28 cellular contexts compared by ENCODE assay signal in genomic region chr22:22920910-22921550, GRCh38. TPM values are rescaled to one million over a fixed set of nuclear protein-coding genes. Genes with fewer than 3 reads are reported as not detected.
DNase-seq lines count a peak whose midpoint lies in the region; ATAC-seq and TF ChIP-seq lines count a peak whose summit lies in the region.
"Had no signal": no experiment of that assay in that cellular context is flagged by ENCODE, and none has a peak within 500 bp of the region (broad histone marks: within the 10 kb centered on the region; RNA-seq: fewer than 3 reads in every experiment).

No MANE protein-coding gene starts in this region.

- no peak overlapping the region for H3K9ac ChIP-seq in OCI-LY3 (ENCODE audit: low read length)
- H3K9ac ChIP-seq in mesenchymal stem cell (ENCODE audit: low read length), result no peak overlapping the region

- H3K4me3 ChIP-seq in OCI-LY3 (ENCODE audit: low read length), result no peak overlapping the region
- peak overlapping the region in 1 of 2 experiments; percentile 18 for H3K4me3 ChIP-seq in mesenchymal stem cell (ENCODE audit: insufficient read depth in 1 of 2, low read depth in 1 of 2, low read length in 2 of 2)
- H3K4me3 ChIP-seq: GM12878, MG63, Peyer's patch, SK-N-MC had no signal

- peaks cover 61% of the 10 kb centered on the region for H3K79me2 ChIP-seq in OCI-LY3 (ENCODE audit: low read length)

- H2BK5ac ChIP-seq in mesenchymal stem cell (ENCODE audit: low read depth, low read length, poor library complexity, severe bottlenecking), result no peak overlapping the region

- no peak overlapping the region for H2BK120ac ChIP-seq in mesenchymal stem cell (ENCODE audit: low read depth, low read length)

- H2AFZ ChIP-seq in OCI-LY3 (ENCODE audit: low read depth, low read length), result no peak overlapping the region
- no peak overlapping the region for H2AFZ ChIP-seq in mesenchymal stem cell (ENCODE audit: low read depth, low read length)

- ATAC-seq in stimulated activated naive CD8-positive, alpha-beta T cell treated with anti-CD3 and anti-CD28 coated beads, Interleukin-15, Interleukin-2, amounts not matched to agents 100 U/mL and 50 U/mL, for 24 hours, result peak; percentile 7
- ATAC-seq in stimulated activated naive CD8-positive, alpha-beta T cell treated with anti-CD3 and anti-CD28 coated beads, Interleukin-15, amount 100 ng/mL, for 72 hours, result no peak
- ATAC-seq in GM19463 (IDR thresholded peaks at IDR 0.05; ENCODE audit: unreplicated experiment) (no peak), GM21528 (IDR thresholded peaks at IDR 0.05; ENCODE audit: low FRiP score, unreplicated experiment) (no peak)
- ATAC-seq: GM12878, HepG2 had no signal

- no peak overlapping the region for H3K4me2 ChIP-seq in OCI-LY3 (ENCODE audit: low read length)
- H3K4me2 ChIP-seq in mesenchymal stem cell (ENCODE audit: low read length, poor library complexity, severe bottlenecking), result no peak overlapping the region

- no peak overlapping the region for H2BK12ac ChIP-seq in mesenchymal stem cell (ENCODE audit: low read length in 2 of 2)

- H3K4me1 Mint-ChIP-seq in stimulated activated naive CD8-positive, alpha-beta T cell treated with anti-CD3 and anti-CD28 coated beads, Interleukin-15, amount 100 ng/mL, for 72 hours, result no peaks in the 10 kb centered on the region

- no peak overlapping the region for H3K18ac ChIP-seq in mesenchymal stem cell (ENCODE audit: low read depth in 1 of 2, low read length in 2 of 2)

- no peak overlapping the region for H3K4ac ChIP-seq in mesenchymal stem cell (ENCODE audit: low read depth in 1 of 2, low read length in 2 of 2)

- no peak overlapping the region for H3K23ac ChIP-seq in mesenchymal stem cell (ENCODE audit: low read length in 2 of 2)

- H3K4me1 ChIP-seq in OCI-LY3 (ENCODE audit: low read length) (peaks cover 18% of the 10 kb centered on the region), mesenchymal stem cell (ENCODE audit: control insufficient read depth, insufficient read depth, low read depth, low read length) (no peaks in the 10 kb centered on the region)
- H3K4me1 ChIP-seq: Peyer's patch had no signal

- H3K27me3 Mint-ChIP-seq in stimulated activated naive CD8-positive, alpha-beta T cell treated with anti-CD3 and anti-CD28 coated beads, Interleukin-15, amount 100 ng/mL, for 72 hours, result no peaks in the 10 kb centered on the region

- no peak overlapping the region for H3K14ac ChIP-seq in mesenchymal stem cell (ENCODE audit: low read length in 2 of 2)

- 0 out of 2 replicates have a peak overlapping the region, but pooled peaks have one; percentile 7 for H3K27ac ChIP-seq in OCI-LY3 (ENCODE audit: low read length)
- H3K27ac ChIP-seq in mesenchymal stem cell (ENCODE audit: low read length, poor library complexity, severe bottlenecking), result no peak overlapping the region
- H3K27ac ChIP-seq: Peyer's patch, SK-N-MC had no signal

- no peaks in the 10 kb centered on the region for H3K9me3 ChIP-seq in OCI-LY3 (ENCODE audit: insufficient read depth, low read length)
- peaks cover 3% of the 10 kb centered on the region for H3K9me3 ChIP-seq in mesenchymal stem cell (ENCODE audit: control insufficient read depth, low read length)
- H3K9me3 ChIP-seq: MG63, Peyer's patch had no signal

- H3K79me1 ChIP-seq in mesenchymal stem cell (replicated peaks; ENCODE audit: low read length, poor library complexity, severe bottlenecking), result no peaks in the 10 kb centered on the region

- no peaks in the 10 kb centered on the region for H3K9me3 Mint-ChIP-seq in stimulated activated naive CD8-positive, alpha-beta T cell treated with anti-CD3 and anti-CD28 coated beads, Interleukin-15, amount 100 ng/mL, for 72 hours
- H3K9me3 Mint-ChIP-seq: CD4-positive, alpha-beta memory T cell had no signal

- peaks cover 10% of the 10 kb centered on the region for H3K36me3 ChIP-seq in OCI-LY3 (replicated peaks; ENCODE audit: low read depth, low read length)
- H3K36me3 ChIP-seq in mesenchymal stem cell (ENCODE audit: control insufficient read depth in 1 of 2, insufficient read depth in 2 of 2, low read depth in 1 of 2, low read length in 2 of 2), result no peaks in the 10 kb centered on the region
- H3K36me3 ChIP-seq: MG63, Peyer's patch had no signal

- H2BK15ac ChIP-seq in mesenchymal stem cell (ENCODE audit: low read depth, poor library complexity, severe bottlenecking), result no peak overlapping the region

- H4K91ac ChIP-seq in mesenchymal stem cell (ENCODE audit: low read length), result peak overlapping the region; percentile 27

- no peak overlapping the region for H3K4me3 Mint-ChIP-seq in stimulated activated naive CD8-positive, alpha-beta T cell treated with anti-CD3 and anti-CD28 coated beads, Interleukin-15, amount 100 ng/mL, for 72 hours
- H3K4me3 Mint-ChIP-seq: CD4-positive, alpha-beta memory T cell had no signal

- H4K20me1 ChIP-seq in OCI-LY3 (ENCODE audit: insufficient read depth, low read length), result no peaks in the 10 kb centered on the region

- no peak for TF ChIP-seq CTCF in OCI-LY3 (IDR thresholded peaks at IDR 0.05; ENCODE audit: low read depth, low read length)

- H4K8ac ChIP-seq in mesenchymal stem cell (ENCODE audit: low read length), result no peak overlapping the region

- DNase-seq in stimulated activated naive CD8-positive, alpha-beta T cell treated with anti-CD3 and anti-CD28 coated beads, Interleukin-15, Interleukin-2, amounts not matched to agents 100 U/mL and 50 U/mL, for 24 hours, result no peak
- no peak for DNase-seq in stimulated activated naive CD8-positive, alpha-beta T cell treated with anti-CD3 and anti-CD28 coated beads, Interleukin-15, amount 100 ng/mL, for 72 hours
- no peak for DNase-seq in mesenchymal stem cell
- no peak for DNase-seq in activated T-cell treated with anti-CD3 and anti-CD28 coated beads, Interleukin-2, amount 50 U/mL, for 48 hours
- DNase-seq in activated naive CD4-positive, alpha-beta T cell treated with anti-CD3 and anti-CD28 coated beads, Interleukin-2, amount 50 U/mL, for 16 hours, result no peak
- DNase-seq: C1 segment of cervical spinal cord; CD4-positive, alpha-beta memory T cell; COR-L47; EL; GDM1; KBM-7; MG63; NCI-H1105 treated with DMSO at 0.1 percent for 48 hours; NCI-H146; NCI-H1930; NCI-H446 treated with DMSO at 0.1 percent for 48 hours; NCI-H526; NCI-H82; NK-92 treated with Interleukin-12 subunit alpha and Interleukin-12 subunit beta, amount 100 ng/mL, for 24 hours; OCI-M1; Peyer's patch; SIG-M5 had no signal

- H3K27me3 ChIP-seq in OCI-LY3 (ENCODE audit: low read depth, low read length) (no peaks in the 10 kb centered on the region), mesenchymal stem cell (ENCODE audit: control insufficient read depth in 1 of 2, insufficient read depth in 1 of 2, low read length in 2 of 2) (peaks cover 0 to 56% of the 10 kb centered on the region in 2 experiments)
- H3K27me3 ChIP-seq: MG63, Peyer's patch had no signal

- WGBS in mesenchymal stem cell, result 75% methylated on average over 13 of the region's 13 CpGs

- H3K27ac Mint-ChIP-seq in stimulated activated naive CD8-positive, alpha-beta T cell treated with anti-CD3 and anti-CD28 coated beads, Interleukin-15, amount 100 ng/mL, for 72 hours, result no peak overlapping the region

- no peak overlapping the region for H2AK5ac ChIP-seq in mesenchymal stem cell (ENCODE audit: low read length, severe bottlenecking)

RNA-seq across cellular contexts. Expression of gene IGLL5, which starts 33.4 kb away (rescaled TPM):
- polyA plus RNA-seq in mesenchymal stem cell (2013, experiment 1 of 2), result not detected
- not detected for polyA plus RNA-seq in mesenchymal stem cell (2013, experiment 2 of 2)
- polyA plus RNA-seq: GM12878, HepG2 had no signal
